ENCODE assay signal across 9 cellular contexts in the genomic region with DNA sequence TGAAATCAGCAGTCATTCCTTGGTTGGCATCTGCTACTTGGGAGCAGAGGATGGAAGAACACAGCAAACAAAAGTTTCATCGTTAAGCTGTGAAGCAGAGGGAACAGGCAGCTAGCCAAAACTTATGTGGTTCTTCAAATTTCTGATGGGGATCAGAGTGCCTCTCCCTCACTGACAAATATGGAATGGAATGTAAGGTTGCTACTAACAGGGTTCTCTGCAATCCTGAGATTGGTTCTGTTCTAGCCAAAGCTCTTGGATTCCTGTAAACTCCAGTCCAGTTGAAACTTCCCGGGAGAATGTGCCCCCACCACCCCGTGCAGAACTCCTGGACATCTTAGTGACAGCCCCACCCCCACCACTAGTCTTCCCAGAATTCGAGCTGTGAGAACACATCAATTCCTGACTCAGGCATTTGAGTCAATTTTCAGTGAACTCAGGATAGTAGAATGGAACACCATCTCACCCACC. TPM values are rescaled to one million over a fixed set of nuclear protein-coding genes. Genes with fewer than 3 reads are reported as not detected.
DNase-seq lines count a peak whose midpoint lies in the region; ATAC-seq and TF ChIP-seq lines count a peak whose summit lies in the region.
"Had no signal": no experiment of that assay in that cellular context is flagged by ENCODE, and none has a peak within 500 bp of the region (broad histone marks: within the 10 kb centered on the region; RNA-seq: fewer than 3 reads in every experiment).

No MANE protein-coding gene starts in this region.

- WGBS in ovary, 3 donors: 10 to 16% (median 13%) methylated on average over 4 of the region's 4 CpGs

- peak; percentile 70 for TF ChIP-seq EP300 in ovary (IDR thresholded peaks at IDR 0.05)

- peaks cover 7% of the 10 kb centered on the region for H3K4me1 ChIP-seq in ovary (ENCODE audit: insufficient read depth)

- intact Hi-C loops in ovary (cut with DNase I): loop anchor here in 1 of 4 donors (10.0 kb wide), 1 partner anchor 52 kb away; a partner anchor contains a TSS

- H3K9me3 Mint-ChIP-seq in effector memory CD8-positive, alpha-beta T cell: peaks cover 0 to 3% of the 10 kb centered on the region in 2 donors

- no peak overlapping the region for H3K4me3 Mint-ChIP-seq in effector memory CD8-positive, alpha-beta T cell

- no peaks in the 10 kb centered on the region for H3K27me3 ChIP-seq in AG04450 (ENCODE audit: control insufficient read depth, insufficient read depth, low read length)
- no peaks in the 10 kb centered on the region for H3K27me3 ChIP-seq in ovary

- H3K36me3 ChIP-seq in ovary: no peaks in the 10 kb centered on the region

- no peaks in the 10 kb centered on the region for H3K36me3 Mint-ChIP-seq in effector memory CD8-positive, alpha-beta T cell (ENCODE audit: insufficient read depth)

- no peak for TF ChIP-seq POLR2A in ovary (IDR thresholded peaks at IDR 0.05)

- H3K4me3 ChIP-seq in AG04450 (ENCODE audit: low read depth, low read length): no peak overlapping the region
- no peak overlapping the region for H3K4me3 ChIP-seq in fibroblast of the aortic adventitia (ENCODE audit: low read depth, low read length)
- H3K4me3 ChIP-seq in ovary: no peak overlapping the region

- peak overlapping the region; percentile 75 for H3K27ac ChIP-seq in AG04450 (ENCODE audit: low read depth, low read length)
- peak overlapping the region in 1 of 2 donors; percentile 46 for H3K27ac ChIP-seq in ovary

- H3K9me3 ChIP-seq in AG04450 (ENCODE audit: control insufficient read depth, insufficient read depth, low read length) (no peaks in the 10 kb centered on the region), ovary (no peaks in the 10 kb centered on the region)

- DNase-seq in AG04450 (ENCODE audit: low read depth, low spot score) (peak; percentile 90), RKO (ENCODE audit: low spot score) (peak; percentile 49), fibroblast of the aortic adventitia (ENCODE audit: low read depth) (peak; percentile 99), ovary (peak; percentile 17 to 75 (median 41)), DMS153 treated with DMSO at 0.1 percent for 48 hours (lab: John Stamatoyannopoulos, UW; ENCODE audit: unreplicated experiment) (no peak), NCI-H510A treated with DMSO at 0.1 percent for 48 hours (lab: John Stamatoyannopoulos, UW) (no peak)
- no peak for DNase-seq in effector memory CD8-positive, alpha-beta T cell
- DNase-seq: COR-L47 had no signal

- CTCF ChIA-PET in AG04450 (lab: Charles Lee): interaction anchor here (1.4 to 1.6 kb wide), 2 partner anchors 20 to 211 kb away, joined by 3 to 4 read pairs; no protein-coding TSS in a partner anchor

- TF ChIP-seq CTCF in AG04450 (IDR thresholded peaks at IDR 0.05; ENCODE audit: low read depth, low read length) (no peak), fibroblast of the aortic adventitia (IDR thresholded peaks at IDR 0.05; ENCODE audit: insufficient read depth, low read length) (no peak), ovary (IDR thresholded peaks at IDR 0.05) (no peak)

- H3K27ac Mint-ChIP-seq in effector memory CD8-positive, alpha-beta T cell: no peak overlapping the region

- H3K4me1 Mint-ChIP-seq in effector memory CD8-positive, alpha-beta T cell (ENCODE audit: low read depth in 2 of 2): no peaks in the 10 kb centered on the region

- POLR2A ChIA-PET in AG04450 (lab: Yijun Ruan, JAX): interaction anchor here (1.5 to 1.7 kb wide), 3 partner anchors 57 to 133 kb away, joined by 4 to 14 read pairs (median 9); no protein-coding TSS in a partner anchor

- no peaks in the 10 kb centered on the region for H3K27me3 Mint-ChIP-seq in effector memory CD8-positive, alpha-beta T cell

- no peak for ATAC-seq in HG02759 (IDR thresholded peaks at IDR 0.05; ENCODE audit: unreplicated experiment)
- no peak for ATAC-seq in effector memory CD8-positive, alpha-beta T cell (replicated peaks)

RNA-seq across cellular contexts. Expression of a gene that starts 55.9 kb away (rescaled TPM):
- 15.9 and 16.9 TPM in 2 replicates for polyA plus RNA-seq in AG04450 (2011; rRNA removed)
- 37.7 and 39.9 TPM in 2 replicates for polyA minus RNA-seq in AG04450 (2011; rRNA and poly(A)+ RNA removed)
- total RNA-seq in fibroblast of the aortic adventitia (ENCODE audit: low replicate concordance): 61.9 and 79.2 TPM in 2 replicates
- 100 to 1,000 TPM in 1 of 7 donors, 10 to 100 TPM in 6; 13.1 to 141 (median 19.3) TPM for total RNA-seq in ovary
- polyA plus RNA-seq in ovary: 10 to 100 TPM in 1 of 2 donors, 1 to 10 TPM in 1; 9.0 to 26.7 TPM

Comparison
In these comparisons a context has a peak if more than half of its experiments do, and no peak if none do; other contexts are left out.
1. DNase-seq: peak in AG04450 (single experiment), RKO (single experiment), fibroblast of the aortic adventitia (single experiment) and ovary (5 of 5); none in DMS153 treated with DMSO at 0.1 percent for 48 hours (single experiment), effector memory CD8-positive, alpha-beta T cell (0 of 3) and NCI-H510A treated with DMSO at 0.1 percent for 48 hours (single experiment).